In genomic region chr10:89283988-89284475, GRCh38 we compare ENCODE assay signal across 8 cellular contexts. TPM values are rescaled to one million over a fixed set of nuclear protein-coding genes. Genes with fewer than 3 reads are reported as not detected.
A peak's percentile ranks its signal among the peaks of the same experiment; 100 is the strongest.
DNase-seq lines count a peak whose midpoint lies in the region; ATAC-seq, FAIRE-seq and TF ChIP-seq lines count a peak whose summit lies in the region.

No MANE protein-coding gene starts in this region.

- H3K36me3 Mint-ChIP-seq in activated T-helper 1 cell treated with anti-CD3 and anti-CD28 coated beads, Interleukin-12 subunit alpha, Interleukin-12 subunit beta, Interleukin-2, Interleukin-4 antibody, amounts not matched to agents 30 ng/mL and 10 ng/mL and 1 ng/mL, durations not matched to agents 14 hours and 24 hours and 36 hours (ENCODE audit: low read depth), result no peaks in the 10 kb centered on the region

- H3K9ac ChIP-seq in iPS-20b (ENCODE audit: low read depth, low read length), result peak overlapping the region; percentile 4; the same call in 1 of the 2 replicates

- H3K27ac ChIP-seq in HEK293 (ENCODE audit: extremely low read depth, low read depth, low read length), result no peak overlapping the region
- no peak overlapping the region for H3K27ac ChIP-seq in iPS-20b (ENCODE audit: low read length)
- peak overlapping the region in 1 of 2 donors; percentile 83 for H3K27ac ChIP-seq in small intestine (ENCODE audit: low read depth in 1 of 2, low read length in 1 of 2)

- H3K27me3 Mint-ChIP-seq in activated T-helper 1 cell treated with anti-CD3 and anti-CD28 coated beads, Interleukin-12 subunit alpha, Interleukin-12 subunit beta, Interleukin-2, Interleukin-4 antibody, amounts not matched to agents 30 ng/mL and 10 ng/mL and 1 ng/mL, durations not matched to agents 14 hours and 24 hours and 36 hours (ENCODE audit: insufficient read depth), result peaks cover 15% of the 10 kb centered on the region

- H3K4me1 ChIP-seq in HEK293 (ENCODE audit: control insufficient read depth, insufficient read depth, low read length) (no peaks in the 10 kb centered on the region), iPS-20b (ENCODE audit: insufficient read depth, low read length) (peaks cover 14% of the 10 kb centered on the region), small intestine (ENCODE audit: control insufficient read depth in 2 of 2, insufficient read depth in 1 of 2, low read depth in 1 of 2, low read length in 1 of 2) (peaks cover 0 to 3% of the 10 kb centered on the region in 2 donors)

- H3K27ac Mint-ChIP-seq in activated T-helper 1 cell treated with anti-CD3 and anti-CD28 coated beads, Interleukin-12 subunit alpha, Interleukin-12 subunit beta, Interleukin-2, Interleukin-4 antibody, amounts not matched to agents 30 ng/mL and 10 ng/mL and 1 ng/mL, durations not matched to agents 14 hours and 24 hours and 36 hours, result no peak overlapping the region

- H3K27me3 ChIP-seq in iPS-20b (ENCODE audit: insufficient read depth, low read length) (no peaks in the 10 kb centered on the region), small intestine (ENCODE audit: control insufficient read depth in 2 of 2, insufficient read depth in 2 of 2, low read length in 2 of 2) (no peaks in the 10 kb centered on the region)

- ATAC-seq in HG03378 (IDR thresholded peaks at IDR 0.05; ENCODE audit: unreplicated experiment), result no peak

- DNase-seq in amniotic stem cell (lab: John Stamatoyannopoulos, UW) (peak; percentile 72), small intestine (peak; percentile 20), KG1 (lab: John Stamatoyannopoulos, UW) (no peak), NOMO-1 treated with DMSO at 0.1 percent for 48 hours (lab: John Stamatoyannopoulos, UW; ENCODE audit: unreplicated experiment) (no peak)
- no peak for DNase-seq in activated T-helper 1 cell treated with anti-CD3 and anti-CD28 coated beads, Interleukin-12 subunit alpha, Interleukin-12 subunit beta, Interleukin-2, Interleukin-4 antibody, amounts not matched to agents 30 ng/mL and 10 ng/mL and 1 ng/mL, durations not matched to agents 14 hours and 24 hours and 36 hours (ENCODE audit: low spot score)

- FAIRE-seq in small intestine (lab: Jason Lieb, UNC), result no peak

- H3K4me3 ChIP-seq in HEK293 (ENCODE audit: low read depth, low read length) (no peak overlapping the region), iPS-20b (ENCODE audit: low read length) (no peak overlapping the region), small intestine (ENCODE audit: low read depth in 1 of 2, low read length in 2 of 2) (no peak overlapping the region)

- CTCF ChIA-PET in HEK293 (lab: Yijun Ruan, JAX), result interaction anchor here (0.6 kb wide), 1 partner anchor 495 kb away, joined by 3 read pairs; no protein-coding TSS in a partner anchor

- H3K4me3 Mint-ChIP-seq in activated T-helper 1 cell treated with anti-CD3 and anti-CD28 coated beads, Interleukin-12 subunit alpha, Interleukin-12 subunit beta, Interleukin-2, Interleukin-4 antibody, amounts not matched to agents 30 ng/mL and 10 ng/mL and 1 ng/mL, durations not matched to agents 14 hours and 24 hours and 36 hours, result no peak overlapping the region

- POLR2A ChIA-PET in HEK293 (lab: Yijun Ruan, JAX), result no interaction called here

- no peak for TF ChIP-seq CTCF in HEK293 (tag by site-specific recombination; IDR thresholded peaks at IDR 0.05)

- H3K9me3 ChIP-seq in HEK293 (ENCODE audit: control insufficient read depth, insufficient read depth, low read depth, low read length), result no peaks in the 10 kb centered on the region
- H3K9me3 ChIP-seq in iPS-20b (ENCODE audit: insufficient read depth, low read depth, low read length), result no peaks in the 10 kb centered on the region
- H3K9me3 ChIP-seq in small intestine (ENCODE audit: control insufficient read depth, low read depth), result no peaks in the 10 kb centered on the region

- H3K36me3 ChIP-seq in HEK293 (ENCODE audit: control insufficient read depth in 2 of 2, insufficient read depth in 1 of 2, low read length in 2 of 2) (no peaks in the 10 kb centered on the region), iPS-20b (ENCODE audit: insufficient read depth, low read depth, low read length) (no peaks in the 10 kb centered on the region), small intestine (ENCODE audit: control insufficient read depth in 2 of 2, insufficient read depth in 2 of 2, low read length in 2 of 2) (no peaks in the 10 kb centered on the region)

- H3K4me1 Mint-ChIP-seq in activated T-helper 1 cell treated with anti-CD3 and anti-CD28 coated beads, Interleukin-12 subunit alpha, Interleukin-12 subunit beta, Interleukin-2, Interleukin-4 antibody, amounts not matched to agents 30 ng/mL and 10 ng/mL and 1 ng/mL, durations not matched to agents 14 hours and 24 hours and 36 hours (ENCODE audit: low read depth), result no peaks in the 10 kb centered on the region

- WGBS in small intestine, 3 donors, result 20 to 25% (median 23%) methylated on average over 4 of the region's 4 CpGs

- intact Hi-C loops in activated T-helper 1 cell treated with anti-CD3 and anti-CD28 coated beads, Interleukin-12 subunit alpha, Interleukin-12 subunit beta, Interleukin-2, Interleukin-4 antibody, amounts not matched to agents 30 ng/mL and 10 ng/mL and 1 ng/mL, durations not matched to agents 14 hours and 24 hours and 36 hours (cut with micrococcal nuclease), result no loop called here

- no peaks in the 10 kb centered on the region for H3K9me3 Mint-ChIP-seq in activated T-helper 1 cell treated with anti-CD3 and anti-CD28 coated beads, Interleukin-12 subunit alpha, Interleukin-12 subunit beta, Interleukin-2, Interleukin-4 antibody, amounts not matched to agents 30 ng/mL and 10 ng/mL and 1 ng/mL, durations not matched to agents 14 hours and 24 hours and 36 hours

TF ChIP-seq in HEK293, 187 proteins besides CTCF, POLR2A, EP300 and RAD21:
- TF ChIP-seq ZNF518A (tag by site-specific recombination; conservative IDR thresholded peaks at IDR 0.05; ENCODE audit: low read depth) (0 out of 2 replicates have a peak, but pooled peaks have one; percentile 33), ZNF16 (tag by site-specific recombination; IDR thresholded peaks at IDR 0.05; ENCODE audit: low read depth) (no peak), ZNF335 (tag by site-specific recombination; conservative IDR thresholded peaks at IDR 0.05) (peak; percentile 72), ZBTB17 (tag by site-specific recombination; IDR thresholded peaks at IDR 0.05) (peak; percentile 54; the same call in 1 of the 2 replicates)
TF ChIP-seq in HEK293: peak in this region for 3.

RNA-seq across cellular contexts. Expression of gene IFIT2, which starts 17.8 kb away (rescaled TPM):
- 1 to 10 TPM; 4.2 to 4.9 (median 4.8) TPM for polyA plus RNA-seq in small intestine
- 0.34 and 0.47 TPM in 2 replicates for total RNA-seq in activated T-helper 1 cell treated with anti-CD3 and anti-CD28 coated beads, Interleukin-12 subunit alpha, Interleukin-12 subunit beta, Interleukin-2, Interleukin-4 antibody, amounts not matched to agents 30 ng/mL and 10 ng/mL and 1 ng/mL, durations not matched to agents 14 hours and 24 hours and 36 hours

RNA-seq across cellular contexts. Expression of gene LIPA, which starts 32.5 kb away (rescaled TPM):
- polyA plus RNA-seq in small intestine, result 100 to 1,000 TPM in 1 of 3 donors, 10 to 100 TPM in 2; 68.1 to 103 (median 95.7) TPM
- 5.3 and 6.2 TPM in 2 replicates for total RNA-seq in activated T-helper 1 cell treated with anti-CD3 and anti-CD28 coated beads, Interleukin-12 subunit alpha, Interleukin-12 subunit beta, Interleukin-2, Interleukin-4 antibody, amounts not matched to agents 30 ng/mL and 10 ng/mL and 1 ng/mL, durations not matched to agents 14 hours and 24 hours and 36 hours

RNA-seq across cellular contexts. Expression of gene IFIT3, which starts 43.8 kb away (rescaled TPM):
- 10 to 100 TPM; 16.2 to 17.2 (median 16.6) TPM for polyA plus RNA-seq in small intestine
- 0.83 and 0.91 TPM in 2 replicates for total RNA-seq in activated T-helper 1 cell treated with anti-CD3 and anti-CD28 coated beads, Interleukin-12 subunit alpha, Interleukin-12 subunit beta, Interleukin-2, Interleukin-4 antibody, amounts not matched to agents 30 ng/mL and 10 ng/mL and 1 ng/mL, durations not matched to agents 14 hours and 24 hours and 36 hours

Comparison
In these comparisons a context has a peak if more than half of its experiments do, and no peak if none do; other contexts are left out.
1. DNase-seq: peak in amniotic stem cell (single experiment) and small intestine (single experiment); none in KG1 (single experiment), NOMO-1 treated with DMSO at 0.1 percent for 48 hours (single experiment) and activated T-helper 1 cell treated with anti-CD3 and anti-CD28 coated beads, Interleukin-12 subunit alpha, Interleukin-12 subunit beta, Interleukin-2, Interleukin-4 antibody, amounts not matched to agents 30 ng/mL and 10 ng/mL and 1 ng/mL, durations not matched to agents 14 hours and 24 hours and 36 hours (single experiment).